ENCODE assay signal across 22 cellular contexts in the genomic region with DNA sequence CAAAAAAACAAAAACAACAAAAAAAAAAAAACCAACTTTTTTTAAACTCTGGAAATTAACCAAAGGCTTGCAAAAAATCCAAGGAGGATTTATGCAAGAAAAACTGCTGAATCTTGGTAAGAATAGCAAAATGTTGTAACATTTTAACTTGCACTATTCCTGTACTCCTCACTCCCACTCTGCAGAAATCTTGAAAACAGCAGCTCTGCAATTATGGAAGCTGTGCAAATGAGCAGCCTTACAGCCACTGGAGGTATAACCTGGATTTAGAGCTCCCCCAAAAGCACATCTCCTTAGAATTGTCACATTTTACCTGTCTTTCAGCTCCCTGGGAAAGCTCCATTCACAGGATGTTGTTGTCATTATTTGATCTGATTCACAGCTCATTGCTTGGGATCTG. TPM values are rescaled to one million over a fixed set of nuclear protein-coding genes. Genes with fewer than 3 reads are reported as not detected.
"Had no signal": no experiment of that assay in that cellular context is flagged by ENCODE, and none has a peak within 500 bp of the region (broad histone marks: within the 10 kb centered on the region; RNA-seq: fewer than 3 reads in every experiment).

No MANE protein-coding gene starts in this region.

- FAIRE-seq: endometrium, islet of Langerhans, pancreas had no signal

- H3K27ac ChIP-seq: epithelial cell of prostate, esophagus squamous epithelium, pancreas, prostate gland, transverse colon had no signal

- DNase-seq: activated CD4-positive, alpha-beta T cell treated with anti-CD3 and anti-CD28 coated beads, Interleukin-2, amount 50 U/mL, for 1 hour; activated CD8-positive, alpha-beta T cell treated with anti-CD3 and anti-CD28 coated beads for 36 hours; activated gamma-delta T cell treated with Interleukin-2 at 50 U/mL for 16 hours; activated naive CD4-positive, alpha-beta T cell treated with anti-CD3 and anti-CD28 coated beads, Interleukin-2, amount 50 U/mL, for 16 hours; activated T-cell treated with anti-CD3 and anti-CD28 coated beads, Interleukin-2, amount 50 U/mL, for 4 hours; dermis blood vessel endothelial cell; effector CD4-positive, alpha-beta T cell; esophagus squamous epithelium; foreskin melanocyte; mammary epithelial cell; naive thymus-derived CD8-positive, alpha-beta T cell; pancreas; right cardiac atrium; stimulated activated CD4-positive, alpha-beta T cell treated with anti-CD3 and anti-CD28 coated beads, Interleukin-15, amount 100 ng/mL, for 24 hours; stimulated activated CD4-positive, alpha-beta T cell treated with anti-CD3 and anti-CD28 coated beads, Interleukin-2, amount 100 ng/mL, for 24 hours; T-helper 2 cell; transverse colon had no signal

- H3K9me3 ChIP-seq: pancreas, prostate gland had no signal

- H3K27me3 ChIP-seq: esophagus squamous epithelium, pancreas, transverse colon had no signal

- H3K36me3 ChIP-seq: esophagus squamous epithelium, pancreas, prostate gland, transverse colon had no signal

- H3K4me3 ChIP-seq: esophagus squamous epithelium, pancreas, prostate gland, transverse colon had no signal

- H3K4me1 ChIP-seq: esophagus squamous epithelium, pancreas, prostate gland, transverse colon had no signal

- ATAC-seq: activated CD8-positive, alpha-beta T cell treated with anti-CD3 and anti-CD28 coated beads for 36 hours; activated T-cell treated with anti-CD3 and anti-CD28 coated beads, Interleukin-2, amount 50 U/mL, for 4 hours; activated T-helper 17 cell treated with anti-CD3 and anti-CD28 coated beads, Interleukin-2, amount 50 U/mL, for 72 hours; naive thymus-derived CD8-positive, alpha-beta T cell had no signal

RNA-seq across cellular contexts. Expression of gene LRGUK, which starts 41.8 kb away (rescaled TPM):
- polyA plus RNA-seq: right cardiac atrium had no signal
